ENCODE assay signal across 19 cellular contexts in genomic region chr7:105857009-105857952, GRCh38. TPM values are rescaled to one million over a fixed set of nuclear protein-coding genes. Genes with fewer than 3 reads are reported as not detected.
DNase-seq lines count a peak whose midpoint lies in the region; ATAC-seq and TF ChIP-seq lines count a peak whose summit lies in the region.
"Had no signal": no experiment of that assay in that cellular context is flagged by ENCODE, and none has a peak within 500 bp of the region (broad histone marks: within the 10 kb centered on the region; RNA-seq: fewer than 3 reads in every experiment).

No MANE protein-coding gene starts in this region.

- H3K36me3 Mint-ChIP-seq in activated naive CD8-positive, alpha-beta T cell: peaks cover 5% of the 10 kb centered on the region
- H3K36me3 Mint-ChIP-seq in activated naive CD8-positive, alpha-beta T cell treated with anti-CD3 and anti-CD28 coated beads for 36 hours: no peaks in the 10 kb centered on the region
- H3K36me3 Mint-ChIP-seq in T-cell: peaks cover 3% of the 10 kb centered on the region
- no peaks in the 10 kb centered on the region for H3K36me3 Mint-ChIP-seq in effector memory CD8-positive, alpha-beta T cell (ENCODE audit: insufficient read depth)
- no peaks in the 10 kb centered on the region for H3K36me3 Mint-ChIP-seq in glutamatergic neuron (ENCODE audit: unreplicated experiment)
- H3K36me3 Mint-ChIP-seq: activated naive CD4-positive, alpha-beta T cell treated with anti-CD3 and anti-CD28 coated beads, Interleukin-2, amount 50 U/mL, for 72 hours had no signal

- peaks cover 45% of the 10 kb centered on the region for H3K4me1 Mint-ChIP-seq in activated naive CD8-positive, alpha-beta T cell (ENCODE audit: low read depth)
- peaks cover 35% of the 10 kb centered on the region for H3K4me1 Mint-ChIP-seq in activated naive CD8-positive, alpha-beta T cell treated with anti-CD3 and anti-CD28 coated beads for 36 hours
- H3K4me1 Mint-ChIP-seq in T-cell (peaks cover 32 to 53% (median 46%) of the 10 kb centered on the region in 3 donors), glutamatergic neuron (ENCODE audit: low read depth, unreplicated experiment) (peaks cover 28% of the 10 kb centered on the region)
- peaks cover 26 to 48% of the 10 kb centered on the region in 2 donors for H3K4me1 Mint-ChIP-seq in effector memory CD8-positive, alpha-beta T cell (ENCODE audit: low read depth in 2 of 2)

- ATAC-seq in T-cell (replicated peaks in 1 of 4) (peak; percentile 66 to 89 (median 77)), GM21529 (IDR thresholded peaks at IDR 0.05; ENCODE audit: unreplicated experiment) (no peak)
- peak; percentile 94 for ATAC-seq in effector memory CD8-positive, alpha-beta T cell (replicated peaks)
- ATAC-seq: sciatic nerve had no signal

- H3K27me3 Mint-ChIP-seq in activated naive CD8-positive, alpha-beta T cell: no peaks in the 10 kb centered on the region
- H3K27me3 Mint-ChIP-seq in activated naive CD8-positive, alpha-beta T cell treated with anti-CD3 and anti-CD28 coated beads for 36 hours: no peaks in the 10 kb centered on the region
- no peaks in the 10 kb centered on the region for H3K27me3 Mint-ChIP-seq in T-cell
- H3K27me3 Mint-ChIP-seq in effector memory CD8-positive, alpha-beta T cell: peaks cover 0 to 21% of the 10 kb centered on the region in 2 donors
- H3K27me3 Mint-ChIP-seq in glutamatergic neuron (ENCODE audit: unreplicated experiment): peaks cover 3% of the 10 kb centered on the region
- H3K27me3 Mint-ChIP-seq: activated T-cell treated with anti-CD3 and anti-CD28 coated beads, Interleukin-2, amount 50 U/mL, for 24 hours had no signal

- peak overlapping the region; percentile 25 for H3K4me3 Mint-ChIP-seq in activated naive CD8-positive, alpha-beta T cell
- H3K4me3 Mint-ChIP-seq in activated naive CD8-positive, alpha-beta T cell treated with anti-CD3 and anti-CD28 coated beads for 36 hours: no peak overlapping the region
- H3K4me3 Mint-ChIP-seq in T-cell (peak overlapping the region in 2 of 3 donors; percentile 18 to 47), glutamatergic neuron (ENCODE audit: unreplicated experiment) (no peak overlapping the region)
- H3K4me3 Mint-ChIP-seq in effector memory CD8-positive, alpha-beta T cell: peak overlapping the region; percentile 58 to 62
- H3K4me3 Mint-ChIP-seq: activated T-cell treated with anti-CD3 and anti-CD28 coated beads, Interleukin-2, amount 50 U/mL, for 24 hours; nephron had no signal

- CTCF ChIA-PET in T-cell (lab: Charles Lee): interaction anchor here (0.5 to 1.2 kb wide), 4 partner anchors 32 to 319 kb away, joined by 3 to 5 read pairs (median 3); no protein-coding TSS in a partner anchor

- no peaks in the 10 kb centered on the region for H3K9me3 Mint-ChIP-seq in activated naive CD8-positive, alpha-beta T cell (ENCODE audit: low read depth)
- no peaks in the 10 kb centered on the region for H3K9me3 Mint-ChIP-seq in activated naive CD8-positive, alpha-beta T cell treated with anti-CD3 and anti-CD28 coated beads for 36 hours
- H3K9me3 Mint-ChIP-seq in T-cell (no peaks in the 10 kb centered on the region), glutamatergic neuron (ENCODE audit: unreplicated experiment) (peaks cover 11% of the 10 kb centered on the region)
- no peaks in the 10 kb centered on the region for H3K9me3 Mint-ChIP-seq in effector memory CD8-positive, alpha-beta T cell
- H3K9me3 Mint-ChIP-seq: activated naive CD4-positive, alpha-beta T cell treated with anti-CD3 and anti-CD28 coated beads, Interleukin-2, amount 50 U/mL, for 72 hours; activated T-cell treated with anti-CD3 and anti-CD28 coated beads, Interleukin-2, amount 50 U/mL, for 24 hours; nephron had no signal

- no peak overlapping the region for H3K27ac Mint-ChIP-seq in activated naive CD8-positive, alpha-beta T cell
- no peak overlapping the region for H3K27ac Mint-ChIP-seq in activated naive CD8-positive, alpha-beta T cell treated with anti-CD3 and anti-CD28 coated beads for 36 hours
- peak overlapping the region; percentile 53 to 70 for H3K27ac Mint-ChIP-seq in T-cell
- H3K27ac Mint-ChIP-seq in effector memory CD8-positive, alpha-beta T cell: peak overlapping the region; percentile 75 to 79
- H3K27ac Mint-ChIP-seq in glutamatergic neuron (ENCODE audit: unreplicated experiment): no peak overlapping the region
- H3K27ac Mint-ChIP-seq: activated naive CD4-positive, alpha-beta T cell treated with anti-CD3 and anti-CD28 coated beads, Interleukin-2, amount 50 U/mL, for 72 hours; activated T-cell treated with anti-CD3 and anti-CD28 coated beads, Interleukin-2, amount 50 U/mL, for 24 hours had no signal

- POLR2A ChIA-PET in T-cell (lab: Charles Lee): interaction anchor here in 1 of 2 donors (0.6 kb wide), 3 partner anchors 96 to 209 kb away, joined by 3 read pairs; no protein-coding TSS in a partner anchor

- TF ChIP-seq CTCF in glutamatergic neuron (IDR thresholded peaks at IDR 0.05; ENCODE audit: partially characterized antibody, unreplicated experiment): no peak

- no peak for DNase-seq in activated naive CD8-positive, alpha-beta T cell treated with anti-CD3 and anti-CD28 coated beads for 36 hours
- DNase-seq in T-cell (no peak), SIG-M5 (lab: John Stamatoyannopoulos, UW) (no peak), glutamatergic neuron (no peak)
- DNase-seq in effector memory CD8-positive, alpha-beta T cell: no peak
- DNase-seq: activated T-cell treated with anti-CD3 and anti-CD28 coated beads, Interleukin-2, amount 50 U/mL, for 24 hours; DMS79 treated with DMSO at 0.1 percent for 48 hours; effector CD8-positive, alpha-beta T cell; kidney glomerular epithelial cell; mesenchymal stem cell; NCI-H1092; NCI-H2081; NK-92 treated with Interleukin-12 subunit alpha and Interleukin-12 subunit beta, amount 100 ng/mL, for 24 hours; RPMI8226 had no signal

RNA-seq across cellular contexts. Expression of gene ATXN7L1, which starts 19.1 kb away (rescaled TPM):
- 1 to 10 TPM; 3.7 to 4.4 TPM for total RNA-seq in activated naive CD8-positive, alpha-beta T cell treated with anti-CD3 and anti-CD28 coated beads for 36 hours
- 10 to 100 TPM; 42.3 to 54.7 (median 47.4) TPM for total RNA-seq in T-cell
- total RNA-seq in glutamatergic neuron (ENCODE audit: unreplicated experiment): 20.6 TPM

Comparison
In these comparisons a context has a peak if more than half of its experiments do, and no peak if none do; other contexts are left out.
1. H3K4me3 Mint-ChIP-seq: peak in activated naive CD8-positive, alpha-beta T cell (single experiment), T-cell (2 of 3) and effector memory CD8-positive, alpha-beta T cell (2 of 2); none in activated naive CD8-positive, alpha-beta T cell treated with anti-CD3 and anti-CD28 coated beads for 36 hours (single experiment) and glutamatergic neuron (single experiment).
2. H3K27ac Mint-ChIP-seq: peak in T-cell (2 of 2) and effector memory CD8-positive, alpha-beta T cell (2 of 2); none in activated naive CD8-positive, alpha-beta T cell (single experiment), activated naive CD8-positive, alpha-beta T cell treated with anti-CD3 and anti-CD28 coated beads for 36 hours (single experiment) and glutamatergic neuron (single experiment).